Comparison of ENCODE assay signal across 8 cellular contexts in the genomic region with DNA sequence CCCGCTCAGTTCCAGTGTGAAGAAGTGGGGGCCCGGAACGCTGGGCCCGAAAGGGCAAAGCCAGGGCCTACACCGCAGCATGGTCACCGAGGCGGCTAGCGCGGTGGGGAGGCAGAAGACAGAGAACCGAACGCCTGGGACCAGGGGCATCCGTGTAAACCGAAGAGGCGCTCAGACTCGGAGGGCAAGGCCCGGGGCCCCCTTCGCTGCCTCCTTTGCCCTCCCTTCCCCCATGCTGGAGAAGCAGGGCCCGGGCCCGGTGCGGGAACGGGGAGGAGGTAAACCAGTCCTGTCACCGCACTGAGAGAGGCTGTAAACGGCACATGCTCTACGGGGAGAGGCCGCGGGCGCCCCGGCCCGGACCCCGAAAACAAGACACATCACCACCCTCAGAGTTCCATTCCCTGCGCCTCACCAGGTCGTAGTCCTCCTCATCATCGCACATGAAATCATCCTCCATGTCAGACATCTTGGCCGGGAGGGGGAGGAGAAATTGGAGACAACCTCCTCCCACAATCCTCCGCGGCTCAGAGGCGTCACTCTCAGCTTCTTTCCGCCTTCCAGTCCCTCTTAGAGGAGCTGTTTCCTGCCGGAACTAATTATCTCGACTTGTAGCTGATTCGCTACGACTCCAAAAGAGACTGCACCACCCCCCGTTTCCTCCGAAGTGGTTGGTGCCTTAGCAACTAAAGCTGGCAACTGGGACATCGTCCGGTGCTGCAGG. TPM values are rescaled to one million over a fixed set of nuclear protein-coding genes. Genes with fewer than 3 reads are reported as not detected.
DNase-seq lines count a peak whose midpoint lies in the region; ATAC-seq and TF ChIP-seq lines count a peak whose summit lies in the region.

A gene (minus strand): TSS at position 490 of the 724 bp plus-strand sequence. CDS start 21 bp downstream, at position 469.

- 0% methylated on average over 15 of the region's 46 CpGs for WGBS in suprapubic skin

- H3K27ac Mint-ChIP-seq in activated naive CD4-positive, alpha-beta T cell treated with anti-CD3 and anti-CD28 coated beads, Interleukin-2, amount 50 U/mL, for 24 hours = peak within 1 kb of the TSS; percentile 97

- H3K27ac ChIP-seq in suprapubic skin = peak within 1 kb of the TSS; percentile 89

- peak within 1 kb of the TSS; percentile 99 for H3K4me3 ChIP-seq in suprapubic skin

- peaks cover 36% of the 10 kb centered on the region for H3K4me1 ChIP-seq in suprapubic skin

- peak in 1 of 2 donors; percentile 65 for TF ChIP-seq POLR2A in suprapubic skin (IDR thresholded peaks at IDR 0.05)

- TF ChIP-seq EP300 in suprapubic skin (IDR thresholded peaks at IDR 0.05) = no peak

- no peaks in the 10 kb centered on the region for H3K9me3 Mint-ChIP-seq in activated naive CD4-positive, alpha-beta T cell treated with anti-CD3 and anti-CD28 coated beads, Interleukin-2, amount 50 U/mL, for 24 hours

- H3K36me3 Mint-ChIP-seq in activated naive CD4-positive, alpha-beta T cell treated with anti-CD3 and anti-CD28 coated beads, Interleukin-2, amount 50 U/mL, for 24 hours = peaks cover 5% of the 10 kb centered on the region

- DNase-seq in GM04504 (ENCODE audit: low read depth) (peak; percentile 97), NCI-H1048 (lab: John Stamatoyannopoulos, UW) (peak; percentile 98), globus pallidus (ENCODE audit: low spot score) (peak; percentile 99), nucleus accumbens (lab: John Stamatoyannopoulos, UW) (peak; percentile 58 to 98 (median 94)), suprapubic skin (ENCODE audit: low spot score in 2 of 2) (peak; percentile 95 to 96)

- no peaks in the 10 kb centered on the region for H3K36me3 ChIP-seq in suprapubic skin

- no peak for TF ChIP-seq CTCF in suprapubic skin (IDR thresholded peaks at IDR 0.05)

- H3K27me3 Mint-ChIP-seq in activated naive CD4-positive, alpha-beta T cell treated with anti-CD3 and anti-CD28 coated beads, Interleukin-2, amount 50 U/mL, for 24 hours = no peaks in the 10 kb centered on the region

- H3K4me1 Mint-ChIP-seq in activated naive CD4-positive, alpha-beta T cell treated with anti-CD3 and anti-CD28 coated beads, Interleukin-2, amount 50 U/mL, for 24 hours = peaks cover 59% of the 10 kb centered on the region

- peak within 1 kb of the TSS; percentile 98 for H3K4me3 Mint-ChIP-seq in activated naive CD4-positive, alpha-beta T cell treated with anti-CD3 and anti-CD28 coated beads, Interleukin-2, amount 50 U/mL, for 24 hours

- H3K27me3 ChIP-seq in suprapubic skin = no peaks in the 10 kb centered on the region

- no peaks in the 10 kb centered on the region for H3K9me3 ChIP-seq in suprapubic skin

- ATAC-seq in HG02571 (IDR thresholded peaks at IDR 0.05; ENCODE audit: unreplicated experiment) (peak; percentile 91), SK-N-SH treated with all-trans-retinoic acid at 6 μM for 48 hours (peak; percentile 97)

TF ChIP-seq in SK-N-SH treated with all-trans-retinoic acid at 6 μM for 48 hours, 23 proteins besides CTCF, POLR2A, EP300 and RAD21:
- TF ChIP-seq TOX (CRISPR knock-in tag; IDR thresholded peaks at IDR 0.05; ENCODE audit: borderline replicate concordance) = no peak
- TF ChIP-seq, protein P1, sequence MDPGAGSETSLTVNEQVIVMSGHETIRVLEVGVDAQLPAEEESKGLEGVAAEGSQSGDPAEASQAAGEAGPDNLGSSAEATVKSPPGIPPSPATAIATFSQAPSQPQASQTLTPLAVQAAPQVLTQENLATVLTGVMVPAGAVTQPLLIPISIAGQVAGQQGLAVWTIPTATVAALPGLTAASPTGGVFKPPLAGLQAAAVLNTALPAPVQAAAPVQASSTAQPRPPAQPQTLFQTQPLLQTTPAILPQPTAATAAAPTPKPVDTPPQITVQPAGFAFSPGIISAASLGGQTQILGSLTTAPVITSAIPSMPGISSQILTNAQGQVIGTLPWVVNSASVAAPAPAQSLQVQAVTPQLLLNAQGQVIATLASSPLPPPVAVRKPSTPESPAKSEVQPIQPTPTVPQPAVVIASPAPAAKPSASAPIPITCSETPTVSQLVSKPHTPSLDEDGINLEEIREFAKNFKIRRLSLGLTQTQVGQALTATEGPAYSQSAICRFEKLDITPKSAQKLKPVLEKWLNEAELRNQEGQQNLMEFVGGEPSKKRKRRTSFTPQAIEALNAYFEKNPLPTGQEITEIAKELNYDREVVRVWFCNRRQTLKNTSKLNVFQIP (CRISPR knock-in tag; IDR thresholded peaks at IDR 0.05; ENCODE audit: borderline replicate concordance, low read depth) = peak; percentile 64; the same call in 1 of the 2 replicates
- TF ChIP-seq RARB (CRISPR knock-in tag; IDR thresholded peaks at IDR 0.05) = no peak
TF ChIP-seq in SK-N-SH treated with all-trans-retinoic acid at 6 μM for 48 hours: peak in this region for 1.

RNA-seq across cellular contexts. Expression of the gene that starts here (rescaled TPM):
- total RNA-seq in suprapubic skin = 10 to 100 TPM; 39.6 to 55.1 (median 47.7) TPM

Comparison
In these comparisons a context has a peak if more than half of its experiments do, and no peak if none do; other contexts are left out.
1. Peak in every context shown above with its lines: DNase-seq, ATAC-seq, H3K4me3 ChIP-seq and H3K27ac ChIP-seq.